In genomic region chrX:44999872-45000271, GRCh38 we compare ENCODE assay signal across 7 cellular contexts.
A peak's percentile ranks its signal among the peaks of the same experiment; 100 is the strongest.
DNase-seq lines count a peak whose midpoint lies in the region; ATAC-seq, FAIRE-seq and TF ChIP-seq lines count a peak whose summit lies in the region.
"Not testable (repeated sequence)": the region's sequence is repeated elsewhere in the genome, so short reads cannot be mapped to it uniquely, and the experiment has no call there.

No MANE protein-coding gene starts in this region.

- peak; percentile 18 for FAIRE-seq in A549 (lab: Jason Lieb, UNC)

- peaks cover 39% of the 10 kb centered on the region for H3K36me3 Mint-ChIP-seq in activated T-cell treated with anti-CD3 and anti-CD28 coated beads, Interleukin-2, amount 50 U/mL, for 24 hours (ENCODE audit: low read depth)
- peaks cover 5 to 19% of the 10 kb centered on the region in 2 donors for H3K36me3 Mint-ChIP-seq in activated naive CD4-positive, alpha-beta T cell treated with anti-CD3 and anti-CD28 coated beads, Interleukin-2, amount 50 U/mL, for 72 hours
- H3K36me3 Mint-ChIP-seq in naive thymus-derived CD4-positive, alpha-beta T cell, result peaks cover 0 to 36% (median 12%) of the 10 kb centered on the region in 5 donors

- DNase-seq in A549 (ENCODE audit: low read depth in 1 of 2, low spot score in 1 of 2); RWPE2 (ENCODE audit: low spot score); activated T-cell treated with anti-CD3 and anti-CD28 coated beads, Interleukin-2, amount 50 U/mL, for 24 hours; activated naive CD4-positive, alpha-beta T cell treated with anti-CD3 and anti-CD28 coated beads, Interleukin-2, amount 50 U/mL, for 72 hours (ENCODE audit: low spot score in 2 of 2); epithelial cell of prostate (ENCODE audit: low read depth, low spot score); naive thymus-derived CD4-positive, alpha-beta T cell: not testable (repeated sequence)

- not testable (repeated sequence) for H3K9me3 ChIP-seq in A549; RWPE2 (ENCODE audit: severe bottlenecking); liver (ENCODE audit: control insufficient read depth in 4 of 4, low read length in 3 of 4); naive thymus-derived CD4-positive, alpha-beta T cell (ENCODE audit: control insufficient read depth in 2 of 3, low read length in 3 of 3)

- TF ChIP-seq CTCF in A549 (IDR thresholded peaks at IDR 0.05); RWPE2 (IDR thresholded peaks at IDR 0.05; ENCODE audit: poor library complexity, severe bottlenecking); liver (IDR thresholded peaks at IDR 0.05; ENCODE audit: low read depth, low read length, missing input control): not testable (repeated sequence)

- H3K9ac ChIP-seq in liver (ENCODE audit: low read depth in 1 of 2, low read length in 2 of 2), result not testable (repeated sequence)

- H3K4me2 ChIP-seq in A549, result not testable (repeated sequence)

- not testable (repeated sequence) for H3K27me3 ChIP-seq in RWPE2 (ENCODE audit: insufficient read depth, poor library complexity, severe bottlenecking); liver (ENCODE audit: control insufficient read depth in 4 of 4, insufficient read depth in 4 of 4, low read length in 3 of 4); naive thymus-derived CD4-positive, alpha-beta T cell (ENCODE audit: control insufficient read depth in 2 of 2, insufficient read depth in 2 of 2, low read length in 2 of 2)

- not testable (repeated sequence) for H3K36me3 ChIP-seq in RWPE2 (ENCODE audit: low read depth); liver (ENCODE audit: control insufficient read depth in 4 of 4, insufficient read depth in 3 of 4, low read depth in 1 of 4, low read length in 3 of 4); naive thymus-derived CD4-positive, alpha-beta T cell (ENCODE audit: control insufficient read depth in 2 of 3, insufficient read depth in 3 of 3, low read length in 3 of 3)

- POLR2A ChIA-PET in A549 (lab: Yijun Ruan, JAX); naive thymus-derived CD4-positive, alpha-beta T cell (lab: Charles Lee): not testable (repeated sequence)

- not testable (repeated sequence) for ATAC-seq in A549; RWPE2 (ENCODE audit: low read depth); activated naive CD4-positive, alpha-beta T cell treated with anti-CD3 and anti-CD28 coated beads, Interleukin-2, amount 50 U/mL, for 72 hours; naive thymus-derived CD4-positive, alpha-beta T cell

- not testable (repeated sequence) for H3K27me3 Mint-ChIP-seq in activated T-cell treated with anti-CD3 and anti-CD28 coated beads, Interleukin-2, amount 50 U/mL, for 24 hours; naive thymus-derived CD4-positive, alpha-beta T cell

- not testable (repeated sequence) for TF ChIP-seq RAD21 in A549 (conservative IDR thresholded peaks at IDR 0.05 in 1 of 2, IDR thresholded peaks at IDR 0.05 in 1 of 2)
- TF ChIP-seq RAD21 in liver (IDR thresholded peaks at IDR 0.05), result peak in 1 of 2 donors; percentile 40

- not testable (repeated sequence) for H3K9me3 Mint-ChIP-seq in activated T-cell treated with anti-CD3 and anti-CD28 coated beads, Interleukin-2, amount 50 U/mL, for 24 hours; activated naive CD4-positive, alpha-beta T cell treated with anti-CD3 and anti-CD28 coated beads, Interleukin-2, amount 50 U/mL, for 72 hours; naive thymus-derived CD4-positive, alpha-beta T cell

- intact Hi-C loops in naive thymus-derived CD4-positive, alpha-beta T cell (cut with micrococcal nuclease), result loop anchor here in 1 of 2 donors (5.0 kb wide), 2 partner anchors 67 to 128 kb away; partner anchors contain the start of gene KDM6A

- not testable (repeated sequence) for TF ChIP-seq EP300 in A549 (IDR thresholded peaks at IDR 0.05)

- H3K4me3 Mint-ChIP-seq in activated T-cell treated with anti-CD3 and anti-CD28 coated beads, Interleukin-2, amount 50 U/mL, for 24 hours, result not testable (repeated sequence)
- H3K4me3 Mint-ChIP-seq in naive thymus-derived CD4-positive, alpha-beta T cell, result peak overlapping the region in 2 of 10 donors; percentile 34 to 48

- CTCF ChIA-PET in A549 (lab: Yijun Ruan, JAX), result interaction anchor here (1.4 kb wide), 1 partner anchor 24 kb away, joined by 3 read pairs; no protein-coding TSS in a partner anchor
- CTCF ChIA-PET in naive thymus-derived CD4-positive, alpha-beta T cell (lab: Charles Lee), result not testable (repeated sequence)

- H3K27ac Mint-ChIP-seq in activated T-cell treated with anti-CD3 and anti-CD28 coated beads, Interleukin-2, amount 50 U/mL, for 24 hours, result peak overlapping the region; percentile 62
- peak overlapping the region; percentile 58 to 74 for H3K27ac Mint-ChIP-seq in activated naive CD4-positive, alpha-beta T cell treated with anti-CD3 and anti-CD28 coated beads, Interleukin-2, amount 50 U/mL, for 72 hours
- H3K27ac Mint-ChIP-seq in naive thymus-derived CD4-positive, alpha-beta T cell, result peak overlapping the region in 5 of 9 donors; percentile 12 to 65 (median 29)

- H3K27ac ChIP-seq in A549; naive thymus-derived CD4-positive, alpha-beta T cell (ENCODE audit: low read depth, low read length): not testable (repeated sequence)
- H3K27ac ChIP-seq in RWPE2 (ENCODE audit: poor library complexity, severe bottlenecking) (peak overlapping the region; percentile 25), epithelial cell of prostate (peak overlapping the region; percentile 45), liver (ENCODE audit: low read depth in 1 of 2, low read length in 2 of 2) (peak overlapping the region in 1 of 2 donors; percentile 6)

- peaks cover 77% of the 10 kb centered on the region for H3K4me1 Mint-ChIP-seq in activated T-cell treated with anti-CD3 and anti-CD28 coated beads, Interleukin-2, amount 50 U/mL, for 24 hours (ENCODE audit: low read depth)
- H3K4me1 Mint-ChIP-seq in naive thymus-derived CD4-positive, alpha-beta T cell, result peaks cover 31 to 84% (median 54%) of the 10 kb centered on the region in 7 donors

- WGBS in A549 (ENCODE audit: missing lambda C conversion rate), result 95% methylated on average over 3 of the region's 3 CpGs
- WGBS in liver, result 31% methylated on average over 3 of the region's 3 CpGs

- not testable (repeated sequence) for TF ChIP-seq POLR2A in A549 (IDR thresholded peaks at IDR 0.05; ENCODE audit: low read length)

- H3K4me1 ChIP-seq in A549, result peaks cover 12% of the 10 kb centered on the region; the same call in 2 of the 3 replicates
- not testable (repeated sequence) for H3K4me1 ChIP-seq in RWPE2 (ENCODE audit: insufficient read depth, poor library complexity, severe bottlenecking)
- H3K4me1 ChIP-seq in liver (ENCODE audit: control insufficient read depth in 4 of 4, insufficient read depth in 4 of 4, low read length in 3 of 4), result peaks cover 1 to 37% (median 27%) of the 10 kb centered on the region in 4 donors
- H3K4me1 ChIP-seq in naive thymus-derived CD4-positive, alpha-beta T cell (ENCODE audit: control insufficient read depth in 2 of 2, insufficient read depth in 2 of 2, low read length in 2 of 2), result peaks cover 4 to 18% of the 10 kb centered on the region in 2 donors

- not testable (repeated sequence) for H3K4me3 ChIP-seq in A549; RWPE2 (ENCODE audit: severe bottlenecking); liver (ENCODE audit: low read depth in 1 of 3, low read length in 3 of 3); naive thymus-derived CD4-positive, alpha-beta T cell (ENCODE audit: low read length)

TF ChIP-seq in liver, 16 proteins besides CTCF, POLR2A, EP300 and RAD21:
- TF ChIP-seq YY1 (IDR thresholded peaks at IDR 0.05) (peak; percentile 47), ATF3 (IDR thresholded peaks at IDR 0.05) (peak; percentile 81), RXRA (IDR thresholded peaks at IDR 0.05) (peak; percentile 81 to 86), FOXA2 (IDR thresholded peaks at IDR 0.05) (peak; percentile 16), SP1 (IDR thresholded peaks at IDR 0.05) (peak; percentile 77), MAX (IDR thresholded peaks at IDR 0.05) (peak; percentile 30), JUND (IDR thresholded peaks at IDR 0.05) (peak in 1 of 2 donors; percentile 40), HNF4G (IDR thresholded peaks at IDR 0.05) (peak; percentile 34), HNF4A (conservative IDR thresholded peaks at IDR 0.05) (peak; percentile 73 to 89)
TF ChIP-seq in liver: peak in this region for 9; not testable (repeated sequence) for 7.
